11 cellular contexts compared by ENCODE assay signal in genomic region chr5:33148076-33148501, GRCh38.
A peak's percentile ranks its signal among the peaks of the same experiment; 100 is the strongest.
DNase-seq lines count a peak whose midpoint lies in the region; ATAC-seq, FAIRE-seq and TF ChIP-seq lines count a peak whose summit lies in the region.
"Had no signal": no experiment of that assay in that cellular context is flagged by ENCODE, and none has a peak within 500 bp of the region (broad histone marks: within the 10 kb centered on the region; RNA-seq: fewer than 3 reads in every experiment).

No MANE protein-coding gene starts in this region.

- no peak for FAIRE-seq in small intestine (lab: Jason Lieb, UNC)

- H3K4me3 Mint-ChIP-seq in natural killer cell treated with Interleukin-12 subunit alpha and Interleukin-12 subunit beta and Interleukin-15 and Interleukin-18, amount 100 ng/mL, for 72 hours, result no peak overlapping the region

- H3K9me3 ChIP-seq in small intestine (ENCODE audit: control insufficient read depth, low read depth), result no peaks in the 10 kb centered on the region

- H3K27me3 ChIP-seq in small intestine (ENCODE audit: control insufficient read depth in 2 of 2, insufficient read depth in 2 of 2, low read length in 2 of 2), result no peaks in the 10 kb centered on the region

- WGBS in small intestine, 3 donors, result 58 to 79% (median 72%) methylated on average over 3 of the region's 3 CpGs

- CTCF ChIA-PET in RWPE1 (lab: Yijun Ruan, JAX), result interaction anchor here (0.6 to 1.2 kb wide), 2 partner anchors 263 to 274 kb away, joined by 3 to 5 read pairs; no protein-coding TSS in a partner anchor

- no peak overlapping the region for H3K4me3 ChIP-seq in small intestine (ENCODE audit: low read depth in 1 of 2, low read length in 2 of 2)

- no peak overlapping the region for H3K27ac Mint-ChIP-seq in natural killer cell treated with Interleukin-12 subunit alpha and Interleukin-12 subunit beta and Interleukin-15 and Interleukin-18, amount 100 ng/mL, for 72 hours

- H3K36me3 Mint-ChIP-seq in natural killer cell treated with Interleukin-12 subunit alpha and Interleukin-12 subunit beta and Interleukin-15 and Interleukin-18, amount 100 ng/mL, for 72 hours, result no peaks in the 10 kb centered on the region

- H3K9me3 Mint-ChIP-seq in natural killer cell treated with Interleukin-12 subunit alpha and Interleukin-12 subunit beta and Interleukin-15 and Interleukin-18, amount 100 ng/mL, for 72 hours, result peaks cover 9% of the 10 kb centered on the region

- DNase-seq in EH (ENCODE audit: low read depth), result peak; percentile 98
- DNase-seq in RWPE1 (ENCODE audit: low spot score), result peak; percentile 80
- DNase-seq in fibroblast of peridontal ligament (ENCODE audit: extremely low read depth), result peak; percentile 95
- no peak for DNase-seq in omental fat pad (ENCODE audit: low spot score)
- no peak for DNase-seq in small intestine
- DNase-seq in natural killer cell treated with Interleukin-12 subunit alpha and Interleukin-12 subunit beta and Interleukin-15 and Interleukin-18, amount 100 ng/mL, for 72 hours (ENCODE audit: low spot score), result no peak
- DNase-seq: anterior cingulate cortex; stimulated activated CD4-positive, alpha-beta T cell treated with anti-CD3 and anti-CD28 coated beads, Interleukin-12 subunit alpha, Interleukin-12 subunit beta, amount 100 ng/mL, for 4 hours had no signal

- ATAC-seq in omental fat pad (ENCODE audit: low FRiP score) (peak; percentile 95), HG03039 (IDR thresholded peaks at IDR 0.05; ENCODE audit: unreplicated experiment) (no peak)
- no peak for ATAC-seq in activated CD4-positive, CD25-positive, alpha-beta regulatory T cell treated with anti-CD3 and anti-CD28 coated beads, Interleukin-2, amount 50 U/mL, for 24 hours
- no peak for ATAC-seq in natural killer cell treated with Interleukin-12 subunit alpha and Interleukin-12 subunit beta and Interleukin-15 and Interleukin-18, amount 100 ng/mL, for 72 hours

- no peaks in the 10 kb centered on the region for H3K27me3 Mint-ChIP-seq in natural killer cell treated with Interleukin-12 subunit alpha and Interleukin-12 subunit beta and Interleukin-15 and Interleukin-18, amount 100 ng/mL, for 72 hours

- TF ChIP-seq CTCF in RWPE1 (conservative IDR thresholded peaks at IDR 0.05; ENCODE audit: low read depth), result no peak
- no peak for TF ChIP-seq CTCF in omental fat pad (IDR thresholded peaks at IDR 0.05)

- H3K4me1 ChIP-seq in small intestine (ENCODE audit: control insufficient read depth in 2 of 2, insufficient read depth in 1 of 2, low read depth in 1 of 2, low read length in 1 of 2), result no peaks in the 10 kb centered on the region

- no peaks in the 10 kb centered on the region for H3K4me1 Mint-ChIP-seq in natural killer cell treated with Interleukin-12 subunit alpha and Interleukin-12 subunit beta and Interleukin-15 and Interleukin-18, amount 100 ng/mL, for 72 hours (ENCODE audit: low read depth in 2 of 2)

- POLR2A ChIA-PET in RWPE1 (lab: Yijun Ruan, JAX; ENCODE audit: low non-redundant PET), result interaction anchor here (0.5 kb wide), 1 partner anchor 40 kb away, joined by 3 read pairs; no protein-coding TSS in a partner anchor

- H3K36me3 ChIP-seq in small intestine (ENCODE audit: control insufficient read depth in 2 of 2, insufficient read depth in 2 of 2, low read length in 2 of 2), result no peaks in the 10 kb centered on the region

- H3K27ac ChIP-seq in RWPE1 (no peak overlapping the region), small intestine (ENCODE audit: low read depth in 1 of 2, low read length in 1 of 2) (no peak overlapping the region)
- H3K27ac ChIP-seq: KMS-11 had no signal

Comparison
In these comparisons a context has a peak if more than half of its experiments do, and no peak if none do; other contexts are left out.
1. DNase-seq: peak in EH (single experiment), RWPE1 (single experiment) and fibroblast of peridontal ligament (single experiment); none in omental fat pad (single experiment), small intestine (single experiment) and natural killer cell treated with Interleukin-12 subunit alpha and Interleukin-12 subunit beta and Interleukin-15 and Interleukin-18, amount 100 ng/mL, for 72 hours (single experiment).